Comparison of ENCODE assay signal across 19 cellular contexts in the genomic region with DNA sequence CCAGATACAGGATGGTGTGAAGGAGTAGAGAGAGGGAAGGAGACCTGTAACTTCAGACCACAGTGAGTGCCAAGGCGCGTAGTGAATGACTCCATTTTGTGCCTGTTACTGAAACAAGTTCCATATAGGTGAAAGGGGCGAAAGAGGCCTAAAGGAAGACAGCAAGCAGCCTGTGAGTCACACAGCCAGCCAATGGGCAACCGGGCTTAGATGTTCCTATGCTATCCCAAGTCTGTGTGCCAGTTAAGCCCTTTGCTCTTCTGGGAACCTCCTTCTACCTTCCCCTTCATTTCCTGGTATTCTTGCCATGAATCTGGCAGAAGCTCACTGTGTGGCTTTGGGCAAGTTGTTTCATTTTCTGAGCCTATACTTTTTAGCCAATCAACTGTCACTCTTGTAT.
DNase-seq lines count a peak whose midpoint lies in the region; TF ChIP-seq lines count a peak whose summit lies in the region.
"Had no signal": no experiment of that assay in that cellular context is flagged by ENCODE, and none has a peak within 500 bp of the region (broad histone marks: within the 10 kb centered on the region; RNA-seq: fewer than 3 reads in every experiment).

No MANE protein-coding gene starts in this region.

- BruUV-seq in MCF 10A (replicated peaks; lab: Mats Ljungman, UMichigan) (no TSS peak), mammary epithelial cell (replicated peaks; lab: Mats Ljungman, UMichigan) (no TSS peak)

- no peaks in the 10 kb centered on the region for H3K79me2 ChIP-seq in mammary epithelial cell (ENCODE audit: insufficient read depth, low read length)

- TF ChIP-seq CTCF in MCF 10A (IDR thresholded peaks at IDR 0.05; ENCODE audit: unreplicated experiment) (no peak), mammary epithelial cell (conservative IDR thresholded peaks at IDR 0.05 in 1 of 2, IDR thresholded peaks at IDR 0.05 in 1 of 2; ENCODE audit: extremely low read depth in 1 of 2, insufficient read depth in 1 of 2, low read depth in 1 of 2, low read length in 2 of 2) (no peak), epithelial cell of esophagus (IDR thresholded peaks at IDR 0.05; ENCODE audit: insufficient read depth, low read depth, low read length, missing control alignments) (no peak), right atrium auricular region (IDR thresholded peaks at IDR 0.05) (no peak), sigmoid colon (IDR thresholded peaks at IDR 0.05) (no peak)

- H3K14ac ChIP-seq in mesenchymal stem cell (ENCODE audit: low read length in 2 of 2), result peak overlapping the region in 1 of 2 experiments; percentile 2

- H2AFZ ChIP-seq in mammary epithelial cell (ENCODE audit: low read depth, low read length), result no peak overlapping the region
- no peak overlapping the region for H2AFZ ChIP-seq in mesenchymal stem cell (ENCODE audit: low read depth, low read length)

- H2BK120ac ChIP-seq in mesenchymal stem cell (ENCODE audit: low read depth, low read length), result no peak overlapping the region

- H3K23ac ChIP-seq in mesenchymal stem cell (ENCODE audit: low read length in 2 of 2), result no peak overlapping the region

- H3K4me1 Mint-ChIP-seq in MCF 10A (ENCODE audit: insufficient read depth, unreplicated experiment), result peaks cover 10% of the 10 kb centered on the region
- H3K4me1 Mint-ChIP-seq: CD4-positive, alpha-beta memory T cell had no signal

- H3K36me3 ChIP-seq in mammary epithelial cell (ENCODE audit: insufficient read depth, low read length), result no peaks in the 10 kb centered on the region
- no peaks in the 10 kb centered on the region for H3K36me3 ChIP-seq in mesenchymal stem cell (ENCODE audit: control insufficient read depth in 1 of 2, insufficient read depth in 2 of 2, low read depth in 1 of 2, low read length in 2 of 2)
- H3K36me3 ChIP-seq in right atrium auricular region, result no peaks in the 10 kb centered on the region
- no peaks in the 10 kb centered on the region for H3K36me3 ChIP-seq in sigmoid colon
- H3K36me3 ChIP-seq: BLaER1 treated with 17β-estradiol and CSF1 and Interleukin-3, amounts not matched to agents 10 nM and 100 nM; SJCRH30 had no signal

- H3K4me2 ChIP-seq in mammary epithelial cell (ENCODE audit: insufficient read depth, low read depth, low read length) (no peak overlapping the region), mesenchymal stem cell (ENCODE audit: low read length, poor library complexity, severe bottlenecking) (no peak overlapping the region)

- peak; percentile 15 for DNase-seq in MCF 10A (ENCODE audit: unreplicated experiment)
- DNase-seq in mammary epithelial cell, result no peak
- DNase-seq in epithelial cell of esophagus (ENCODE audit: low read depth), result peak; percentile 5
- DNase-seq in mesenchymal stem cell, result no peak
- DNase-seq in right atrium auricular region (ENCODE audit: low spot score), result no peak
- DNase-seq in activated CD4-positive, alpha-beta T cell treated with anti-CD3 and anti-CD28 coated beads, Interleukin-2, amount 50 U/mL, for 1 hour, result no peak
- DNase-seq in NCI-H2107 (lab: John Stamatoyannopoulos, UW), result no peak
- no peak for DNase-seq in sigmoid colon
- DNase-seq: CD4-positive, alpha-beta memory T cell; DND-41; H9; Kasumi-1; NCI-H1092; NCI-H1436; NCI-H187 treated with DMSO at 0.1 percent for 48 hours; NK-92 treated with Interleukin-12 subunit alpha and Interleukin-12 subunit beta, amount 100 ng/mL, for 24 hours; SJCRH30 had no signal

- H3K27ac Mint-ChIP-seq in MCF 10A (ENCODE audit: low read depth, unreplicated experiment), result no peak overlapping the region
- H3K27ac Mint-ChIP-seq: CD4-positive, alpha-beta memory T cell had no signal

- dilution Hi-C loops in mammary epithelial cell (cut with HindIII; ENCODE audit: low sequenced_read_pairs), result loop anchor here (5.0 kb wide), 1 partner anchor 93 kb away; no protein-coding TSS in a partner anchor

- H4K91ac ChIP-seq in mesenchymal stem cell (ENCODE audit: low read length), result no peak overlapping the region

- H2BK12ac ChIP-seq in mesenchymal stem cell (ENCODE audit: low read length in 2 of 2), result no peak overlapping the region

- H4K20me1 ChIP-seq in mammary epithelial cell (ENCODE audit: insufficient read depth, low read length), result no peaks in the 10 kb centered on the region
- H4K20me1 ChIP-seq: BLaER1 treated with 17β-estradiol and CSF1 and Interleukin-3, amounts not matched to agents 10 nM and 100 nM had no signal

- no peaks in the 10 kb centered on the region for H3K9me3 Mint-ChIP-seq in MCF 10A (ENCODE audit: unreplicated experiment)
- H3K9me3 Mint-ChIP-seq: CD4-positive, alpha-beta memory T cell; H9 had no signal

- H3K27me3 ChIP-seq in mammary epithelial cell (ENCODE audit: insufficient read depth, low read length) (no peaks in the 10 kb centered on the region), mesenchymal stem cell (ENCODE audit: control insufficient read depth in 1 of 2, insufficient read depth in 1 of 2, low read length in 2 of 2) (no peaks in the 10 kb centered on the region), right atrium auricular region (no peaks in the 10 kb centered on the region), sigmoid colon (no peaks in the 10 kb centered on the region)
- H3K27me3 ChIP-seq: BLaER1 treated with 17β-estradiol and CSF1 and Interleukin-3, amounts not matched to agents 10 nM and 100 nM; SJCRH30 had no signal

- no peak overlapping the region for H3K4me3 Mint-ChIP-seq in MCF 10A (ENCODE audit: unreplicated experiment)
- H3K4me3 Mint-ChIP-seq: CD4-positive, alpha-beta memory T cell; H9 had no signal

- H3K4ac ChIP-seq in mesenchymal stem cell (ENCODE audit: low read depth in 1 of 2, low read length in 2 of 2), result no peak overlapping the region

- H3K36me3 Mint-ChIP-seq in MCF 10A (ENCODE audit: insufficient read depth, unreplicated experiment), result peaks cover 5% of the 10 kb centered on the region
- H3K36me3 Mint-ChIP-seq: CD4-positive, alpha-beta memory T cell had no signal

- TF ChIP-seq POLR2A in sigmoid colon (IDR thresholded peaks at IDR 0.05), result no peak

- H2BK15ac ChIP-seq in mesenchymal stem cell (ENCODE audit: low read depth, poor library complexity, severe bottlenecking), result no peak overlapping the region

- H3K4me3 ChIP-seq in mammary epithelial cell (replicated peaks in 1 of 3; ENCODE audit: insufficient read depth in 1 of 3, low read depth in 2 of 3, low read length in 3 of 3) (no peak overlapping the region), epithelial cell of esophagus (ENCODE audit: low read length) (no peak overlapping the region), mesenchymal stem cell (ENCODE audit: insufficient read depth in 1 of 2, low read depth in 1 of 2, low read length in 2 of 2) (peak overlapping the region in 1 of 2 experiments; percentile 58), right atrium auricular region (no peak overlapping the region), sigmoid colon (no peak overlapping the region)
- H3K4me3 ChIP-seq: BLaER1 treated with 17β-estradiol and CSF1 and Interleukin-3, amounts not matched to agents 10 nM and 100 nM; SJCRH30 had no signal

- POLR2A ChIA-PET in MCF 10A (lab: Yijun Ruan, JAX), result no interaction called here

- H2AK5ac ChIP-seq in mesenchymal stem cell (ENCODE audit: low read length, severe bottlenecking), result no peak overlapping the region

- no peaks in the 10 kb centered on the region for H3K27me3 Mint-ChIP-seq in MCF 10A (ENCODE audit: insufficient read depth, unreplicated experiment)
- H3K27me3 Mint-ChIP-seq: CD4-positive, alpha-beta memory T cell had no signal

- H3K4me1 ChIP-seq in mammary epithelial cell (ENCODE audit: insufficient read depth, low read length) (no peaks in the 10 kb centered on the region), mesenchymal stem cell (ENCODE audit: control insufficient read depth, insufficient read depth, low read depth, low read length) (no peaks in the 10 kb centered on the region), right atrium auricular region (peaks cover 0 to 5% of the 10 kb centered on the region in 2 donors), sigmoid colon (no peaks in the 10 kb centered on the region)
- H3K4me1 ChIP-seq: SJCRH30 had no signal

- CTCF ChIA-PET in MCF 10A (lab: Yijun Ruan, JAX), result no interaction called here
- CTCF ChIA-PET in mammary epithelial cell (lab: Charles Lee; ENCODE audit: low non-redundant PET), result no interaction called here

- H4K8ac ChIP-seq in mesenchymal stem cell (ENCODE audit: low read length), result no peak overlapping the region

- H3K18ac ChIP-seq in mesenchymal stem cell (ENCODE audit: low read depth in 1 of 2, low read length in 2 of 2), result peak overlapping the region in 1 of 2 experiments; percentile 11

- no peak overlapping the region for H3K9ac ChIP-seq in mammary epithelial cell (ENCODE audit: insufficient read depth, low read length)
- H3K9ac ChIP-seq in mesenchymal stem cell (ENCODE audit: low read length), result peak overlapping the region; percentile 85
- H3K9ac ChIP-seq: BLaER1 treated with 17β-estradiol and CSF1 and Interleukin-3, amounts not matched to agents 10 nM and 100 nM had no signal

- no peak for TF ChIP-seq EP300 in sigmoid colon (IDR thresholded peaks at IDR 0.05)

- H3K79me1 ChIP-seq in mesenchymal stem cell (replicated peaks; ENCODE audit: low read length, poor library complexity, severe bottlenecking), result no peaks in the 10 kb centered on the region

- intact Hi-C loops in MCF 10A (cut with micrococcal nuclease) (no loop called here), mammary epithelial cell (cut with micrococcal nuclease) (no loop called here), sigmoid colon (cut with DNase I) (no loop called here)

- H3K27ac ChIP-seq in mammary epithelial cell (ENCODE audit: insufficient read depth, low read depth, low read length) (no peak overlapping the region), mesenchymal stem cell (ENCODE audit: low read length, poor library complexity, severe bottlenecking) (no peak overlapping the region), right atrium auricular region (no peak overlapping the region), sigmoid colon (no peak overlapping the region)
- H3K27ac ChIP-seq: 22Rv1; BLaER1 treated with 17β-estradiol and CSF1 and Interleukin-3, amounts not matched to agents 10 nM and 100 nM; SJCRH30 had no signal

- no peaks in the 10 kb centered on the region for H3K9me3 ChIP-seq in mammary epithelial cell (replicated peaks; ENCODE audit: insufficient read depth, low read length)
- no peaks in the 10 kb centered on the region for H3K9me3 ChIP-seq in mesenchymal stem cell (ENCODE audit: control insufficient read depth, low read length)
- H3K9me3 ChIP-seq in right atrium auricular region, result no peaks in the 10 kb centered on the region
- H3K9me3 ChIP-seq in sigmoid colon, result no peaks in the 10 kb centered on the region
- H3K9me3 ChIP-seq: BLaER1 treated with 17β-estradiol and CSF1 and Interleukin-3, amounts not matched to agents 10 nM and 100 nM; SJCRH30 had no signal

- H2BK5ac ChIP-seq in mesenchymal stem cell (ENCODE audit: low read depth, low read length, poor library complexity, severe bottlenecking), result no peak overlapping the region

- in situ Hi-C loops in mammary epithelial cell (cut with MboI; ENCODE audit: low sequenced_read_pairs in 2 of 2), result no loop called here

- 92% methylated on average over 4 of the region's 4 CpGs for WGBS in mammary epithelial cell (ENCODE audit: low coverage, missing lambda C conversion rate)
- 93% methylated on average over 4 of the region's 4 CpGs for WGBS in mesenchymal stem cell
- 88 to 95% methylated on average over 4 of the region's 4 CpGs for WGBS in sigmoid colon, 2 donors

Comparison
In these comparisons a context has a peak if more than half of its experiments do, and no peak if none do; other contexts are left out.
1. DNase-seq: peak in MCF 10A (single experiment) and epithelial cell of esophagus (single experiment); none in mammary epithelial cell (single experiment), mesenchymal stem cell (single experiment), right atrium auricular region (single experiment), activated CD4-positive, alpha-beta T cell treated with anti-CD3 and anti-CD28 coated beads, Interleukin-2, amount 50 U/mL, for 1 hour (single experiment), NCI-H2107 (single experiment) and sigmoid colon (single experiment).